ENCODE assay signal across 8 cellular contexts in the genomic region with DNA sequence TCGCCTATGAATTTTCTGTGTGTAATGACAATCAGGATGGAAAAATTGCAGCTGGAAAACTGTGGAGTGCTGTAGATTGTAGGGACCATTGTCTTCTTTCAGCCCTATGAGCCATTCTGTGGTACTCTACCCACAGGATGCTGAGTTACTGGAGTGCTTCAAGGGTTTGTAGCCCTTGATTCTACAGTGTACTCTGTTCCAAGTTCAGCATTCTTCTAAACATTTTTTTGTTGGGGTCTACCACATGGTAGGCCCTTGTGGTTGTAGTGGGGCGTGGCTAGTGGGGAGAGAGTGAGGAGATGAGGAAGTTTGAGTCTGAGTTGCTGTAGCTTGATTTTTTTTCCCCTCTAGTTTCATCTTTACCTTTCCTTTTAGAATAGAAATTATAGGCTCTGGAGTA. TPM values are rescaled to one million over a fixed set of nuclear protein-coding genes. Genes with fewer than 3 reads are reported as not detected.
DNase-seq lines count a peak whose midpoint lies in the region; ATAC-seq and TF ChIP-seq lines count a peak whose summit lies in the region.

No MANE protein-coding gene starts in this region.

- no peak overlapping the region for H3K4me3 ChIP-seq in CD4-positive, CD25-positive, alpha-beta regulatory T cell (ENCODE audit: low read depth, low read length)
- H3K4me3 ChIP-seq in sigmoid colon, result no peak overlapping the region

- no peaks in the 10 kb centered on the region for H3K4me1 ChIP-seq in CD4-positive, CD25-positive, alpha-beta regulatory T cell (ENCODE audit: control insufficient read depth, insufficient read depth, low read length, poor library complexity, severe bottlenecking)
- peaks cover 0 to 14% (median 9%) of the 10 kb centered on the region in 4 donors for H3K4me1 ChIP-seq in sigmoid colon

- H3K27ac Mint-ChIP-seq in CD4-positive, CD25-positive, alpha-beta regulatory T cell, result peak overlapping the region; percentile 6 to 68 (median 15)

- 77 to 88% methylated on average over 2 of the region's 2 CpGs for WGBS in sigmoid colon, 2 donors

- intact Hi-C loops in sigmoid colon (cut with DNase I), result no loop called here

- in situ Hi-C loops in KBM-7 (cut with MboI; ENCODE audit: low pct_unique_long_range_greater_than_20kb, low sequenced_read_pairs), result no loop called here

- no peaks in the 10 kb centered on the region for H3K9me3 Mint-ChIP-seq in CD4-positive, CD25-positive, alpha-beta regulatory T cell
- no peaks in the 10 kb centered on the region for H3K9me3 Mint-ChIP-seq in activated T-cell treated with anti-CD3 and anti-CD28 coated beads, Interleukin-2, amount 50 U/mL, for 4 hours

- no peaks in the 10 kb centered on the region for H3K9me3 ChIP-seq in CD4-positive, CD25-positive, alpha-beta regulatory T cell (ENCODE audit: control insufficient read depth in 2 of 2, low read length in 2 of 2)
- H3K9me3 ChIP-seq in sigmoid colon, result no peaks in the 10 kb centered on the region

- peaks cover 4 to 33% (median 23%) of the 10 kb centered on the region in 4 donors for H3K4me1 Mint-ChIP-seq in CD4-positive, CD25-positive, alpha-beta regulatory T cell
- H3K4me1 Mint-ChIP-seq in activated T-cell treated with anti-CD3 and anti-CD28 coated beads, Interleukin-2, amount 50 U/mL, for 4 hours (ENCODE audit: low read depth), result peaks cover 25% of the 10 kb centered on the region

- H3K27ac ChIP-seq in CD4-positive, CD25-positive, alpha-beta regulatory T cell (ENCODE audit: insufficient read depth, low read length, poor library complexity, severe bottlenecking), result no peak overlapping the region
- no peak overlapping the region for H3K27ac ChIP-seq in sigmoid colon

- TF ChIP-seq CTCF in omental fat pad (IDR thresholded peaks at IDR 0.05) (no peak), sigmoid colon (IDR thresholded peaks at IDR 0.05) (no peak)

- H3K36me3 Mint-ChIP-seq in CD4-positive, CD25-positive, alpha-beta regulatory T cell, result peaks cover 4% of the 10 kb centered on the region
- no peaks in the 10 kb centered on the region for H3K36me3 Mint-ChIP-seq in activated T-cell treated with anti-CD3 and anti-CD28 coated beads, Interleukin-2, amount 50 U/mL, for 4 hours (ENCODE audit: insufficient read depth)

- no peak for TF ChIP-seq EP300 in sigmoid colon (IDR thresholded peaks at IDR 0.05)

- H3K36me3 ChIP-seq in CD4-positive, CD25-positive, alpha-beta regulatory T cell (ENCODE audit: control insufficient read depth, insufficient read depth, low read length), result no peaks in the 10 kb centered on the region
- H3K36me3 ChIP-seq in sigmoid colon, result no peaks in the 10 kb centered on the region

- H3K27me3 Mint-ChIP-seq in CD4-positive, CD25-positive, alpha-beta regulatory T cell, result peaks cover 4% of the 10 kb centered on the region
- no peaks in the 10 kb centered on the region for H3K27me3 Mint-ChIP-seq in activated T-cell treated with anti-CD3 and anti-CD28 coated beads, Interleukin-2, amount 50 U/mL, for 4 hours (ENCODE audit: low read depth)

- DNase-seq in CD4-positive, CD25-positive, alpha-beta regulatory T cell, result peak in 1 of 3 donors; percentile 13
- DNase-seq in KBM-7 (peak; percentile 78), kidney tubule cell (ENCODE audit: low spot score) (peak; percentile 88), omental fat pad (ENCODE audit: low spot score) (no peak), sigmoid colon (no peak)
- peak; percentile 20 for DNase-seq in activated T-cell treated with anti-CD3 and anti-CD28 coated beads, Interleukin-2, amount 50 U/mL, for 4 hours
- no peak for DNase-seq in stimulated activated CD4-positive, alpha-beta T cell treated with anti-CD3 and anti-CD28 coated beads, Interleukin-1b, Interleukin-23, amount 100 ng/mL, for 48 hours

- no peaks in the 10 kb centered on the region for H3K27me3 ChIP-seq in CD4-positive, CD25-positive, alpha-beta regulatory T cell (ENCODE audit: control insufficient read depth, insufficient read depth, low read length)
- no peaks in the 10 kb centered on the region for H3K27me3 ChIP-seq in sigmoid colon

- H3K4me3 Mint-ChIP-seq in CD4-positive, CD25-positive, alpha-beta regulatory T cell, result no peak overlapping the region
- no peak overlapping the region for H3K4me3 Mint-ChIP-seq in activated T-cell treated with anti-CD3 and anti-CD28 coated beads, Interleukin-2, amount 50 U/mL, for 4 hours

- no peak for TF ChIP-seq POLR2A in sigmoid colon (IDR thresholded peaks at IDR 0.05)

- ATAC-seq in CD4-positive, CD25-positive, alpha-beta regulatory T cell (ENCODE audit: low read depth in 2 of 2), result peak; percentile 62 to 68
- peak; percentile 40 for ATAC-seq in GM19468 (IDR thresholded peaks at IDR 0.05; ENCODE audit: extremely low read depth, unreplicated experiment)
- ATAC-seq in activated T-cell treated with anti-CD3 and anti-CD28 coated beads, Interleukin-2, amount 50 U/mL, for 4 hours, result peak; percentile 57 to 71
- ATAC-seq in omental fat pad (ENCODE audit: low FRiP score), result no peak

RNA-seq across cellular contexts. Expression of a gene that starts 33.5 kb away (rescaled TPM):
- 18.6 TPM for total RNA-seq in CD4-positive, CD25-positive, alpha-beta regulatory T cell
- 10 to 100 TPM; 12.7 to 21.2 (median 15.7) TPM for polyA plus RNA-seq in CD4-positive, CD25-positive, alpha-beta regulatory T cell
- 10 to 100 TPM; 13.8 to 20.8 (median 15.0) TPM for total RNA-seq in activated T-cell treated with anti-CD3 and anti-CD28 coated beads, Interleukin-2, amount 50 U/mL, for 4 hours
- 10 to 100 TPM; 44.7 to 70.5 (median 57.1) TPM for total RNA-seq in omental fat pad
- total RNA-seq in sigmoid colon, result 100 to 1,000 TPM in 2 of 4 donors, 10 to 100 TPM in 2; 69.2 to 116 (median 101) TPM
- polyA plus RNA-seq in sigmoid colon, result 10 to 100 TPM in 1 of 3 donors, 1 to 10 TPM in 2; 8.6 to 10.2 (median 9.3) TPM

Comparison
In these comparisons a context has a peak if more than half of its experiments do, and no peak if none do; other contexts are left out.
1. DNase-seq: peak in KBM-7 (single experiment), activated T-cell treated with anti-CD3 and anti-CD28 coated beads, Interleukin-2, amount 50 U/mL, for 4 hours (single experiment) and kidney tubule cell (single experiment); none in omental fat pad (single experiment), stimulated activated CD4-positive, alpha-beta T cell treated with anti-CD3 and anti-CD28 coated beads, Interleukin-1b, Interleukin-23, amount 100 ng/mL, for 48 hours (single experiment) and sigmoid colon (single experiment).